Comparison of ENCODE assay signal across 12 cellular contexts in the genomic region with DNA sequence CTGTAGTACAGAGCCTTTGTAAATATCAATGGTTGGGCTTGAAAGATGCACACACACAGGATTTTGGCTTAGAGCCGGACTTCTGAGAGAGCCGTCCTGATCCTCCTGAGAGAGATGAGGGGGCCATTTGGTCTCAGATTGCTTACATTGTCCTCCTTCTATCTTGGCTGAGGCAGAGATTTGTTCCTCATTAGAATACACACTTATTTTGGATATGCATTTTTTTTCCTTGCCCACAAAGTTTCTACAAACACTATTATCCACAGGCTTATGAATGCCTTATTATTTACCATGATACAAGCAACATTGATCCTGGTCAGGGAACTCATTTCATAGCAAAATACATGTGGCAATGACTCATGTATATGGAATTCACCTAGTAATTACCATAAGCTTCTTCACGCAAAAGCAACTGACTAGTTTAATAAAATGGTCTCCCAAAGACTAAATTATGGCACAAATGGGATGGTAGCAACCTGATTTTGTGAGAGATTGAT.
DNase-seq lines count a peak whose midpoint lies in the region; ATAC-seq and TF ChIP-seq lines count a peak whose summit lies in the region.
"Had no signal": no experiment of that assay in that cellular context is flagged by ENCODE, and none has a peak within 500 bp of the region (broad histone marks: within the 10 kb centered on the region; RNA-seq: fewer than 3 reads in every experiment).

No MANE protein-coding gene starts in this region.

- H3K4me1 Mint-ChIP-seq in natural killer cell = peaks cover 0 to 9% of the 10 kb centered on the region in 2 donors

- TF ChIP-seq CTCF in natural killer cell (IDR thresholded peaks at IDR 0.05) = no peak

- no peak overlapping the region for H3K27ac Mint-ChIP-seq in natural killer cell

- DNase-seq in GM03348 (ENCODE audit: low spot score) (peak; percentile 16), M059J (ENCODE audit: low read depth) (peak; percentile 50), dermis microvascular lymphatic vessel endothelial cell (ENCODE audit: low read depth in 2 of 2) (peak; percentile 12 to 72), non-pigmented ciliary epithelial cell (ENCODE audit: low read depth) (peak; percentile 65), superior temporal gyrus (ENCODE audit: extremely low spot score) (no peak), kidney glomerular epithelial cell (lab: John Stamatoyannopoulos, UW) (no peak), SIG-M5 treated with dmso at 0.1 percent for 504 hours (lab: John Stamatoyannopoulos, UW; ENCODE audit: unreplicated experiment) (no peak), natural killer cell (no peak)
- DNase-seq: activated T-cell treated with anti-CD3 and anti-CD28 coated beads, Interleukin-2, amount 50 U/mL, for 48 hours; DMS79; NCI-H1436 treated with DMSO at 0.1 percent for 48 hours; spleen had no signal

- H3K9me3 Mint-ChIP-seq in natural killer cell = no peaks in the 10 kb centered on the region

- no peak for ATAC-seq in natural killer cell

- H3K36me3 Mint-ChIP-seq in natural killer cell = no peaks in the 10 kb centered on the region

- H3K4me3 Mint-ChIP-seq in natural killer cell = no peak overlapping the region

- peaks cover 0 to 5% of the 10 kb centered on the region in 2 donors for H3K27me3 Mint-ChIP-seq in natural killer cell (ENCODE audit: low read depth in 2 of 2)

- intact Hi-C loops in natural killer cell (cut with micrococcal nuclease) = no loop called here

Comparison
In these comparisons a context has a peak if more than half of its experiments do, and no peak if none do; other contexts are left out.
1. DNase-seq: peak in GM03348 (single experiment), M059J (single experiment), dermis microvascular lymphatic vessel endothelial cell (2 of 2) and non-pigmented ciliary epithelial cell (single experiment); none in superior temporal gyrus (single experiment), kidney glomerular epithelial cell (single experiment), SIG-M5 treated with dmso at 0.1 percent for 504 hours (single experiment) and natural killer cell (single experiment).